ENCODE assay signal across 8 cellular contexts in the genomic region with DNA sequence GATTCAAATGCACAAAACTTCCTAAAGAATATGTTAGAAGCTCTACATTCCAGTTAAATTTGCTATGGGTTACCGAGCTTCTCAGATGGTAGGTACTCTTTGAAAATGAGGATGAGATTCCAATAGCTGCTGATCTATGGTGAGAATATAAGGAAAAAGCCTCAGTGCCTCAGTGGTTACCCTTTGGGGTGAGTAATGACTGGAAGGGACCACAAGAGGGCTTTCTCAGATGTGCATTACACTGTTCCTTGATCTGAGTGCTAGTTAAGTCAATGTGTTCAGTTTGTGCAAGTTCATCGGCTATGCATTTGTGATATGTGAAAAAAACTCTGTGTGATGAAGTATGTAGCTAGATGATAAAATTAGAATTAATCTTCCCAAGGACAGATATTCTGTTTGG. TPM values are rescaled to one million over a fixed set of nuclear protein-coding genes. Genes with fewer than 3 reads are reported as not detected.
A peak's percentile ranks its signal among the peaks of the same experiment; 100 is the strongest.
DNase-seq lines count a peak whose midpoint lies in the region; ATAC-seq and TF ChIP-seq lines count a peak whose summit lies in the region.

No MANE protein-coding gene starts in this region.

- H3F3A ChIP-seq in SK-N-SH (replicated peaks; ENCODE audit: insufficient read depth): no peaks in the 10 kb centered on the region

- H3K27me3 ChIP-seq in HL-60 (ENCODE audit: insufficient read depth, poor library complexity, severe bottlenecking) (peaks cover 41% of the 10 kb centered on the region), SK-N-SH (ENCODE audit: insufficient read depth) (peaks cover 44% of the 10 kb centered on the region), stomach (peaks cover 9 to 65% (median 24%) of the 10 kb centered on the region in 3 donors)

- no peaks in the 10 kb centered on the region for H3K9me2 ChIP-seq in SK-N-SH

- TF ChIP-seq RAD21 in SK-N-SH (IDR thresholded peaks at IDR 0.05; ENCODE audit: low read length): peak; percentile 71

- CTCF ChIA-PET in SK-N-SH (lab: Yijun Ruan, JAX): interaction anchor here (0.6 to 5.6 kb wide), 54 partner anchors 9 to 317 kb away, joined by 3 to 53 read pairs (median 4); no protein-coding TSS in a partner anchor

- no peak for TF ChIP-seq POLR2A in stomach (IDR thresholded peaks at IDR 0.05)

- H3K4me1 ChIP-seq in SK-N-SH (ENCODE audit: control insufficient read depth in 1 of 2, insufficient read depth in 2 of 2, low read depth in 1 of 2, low read length in 1 of 2) (peaks cover 0 to 10% of the 10 kb centered on the region in 2 experiments; a peak in 2 of 4 replicates), stomach (peaks cover 22 to 31% (median 31%) of the 10 kb centered on the region in 4 donors)

- H3K4me3 ChIP-seq in AG10803 (ENCODE audit: low read length) (no peak overlapping the region), HL-60 (replicated peaks; ENCODE audit: insufficient read depth, low read length) (no peak overlapping the region), SK-N-SH (ENCODE audit: low read depth in 2 of 2, low read length in 1 of 2) (no peak overlapping the region), stomach (no peak overlapping the region)

- no peak overlapping the region for H3K4me2 ChIP-seq in SK-N-SH

- POLR2A ChIA-PET in SK-N-SH (lab: Yijun Ruan, JAX): interaction anchor here (1.3 kb wide), 1 partner anchor 12 kb away, joined by 4 read pairs; no protein-coding TSS in a partner anchor

- TF ChIP-seq EP300 in SK-N-SH (IDR thresholded peaks at IDR 0.05; ENCODE audit: borderline replicate concordance in 1 of 2, low read depth in 1 of 2, low read length in 1 of 2): no peak
- no peak for TF ChIP-seq EP300 in stomach (IDR thresholded peaks at IDR 0.05)

- no peaks in the 10 kb centered on the region for H3K79me2 ChIP-seq in SK-N-SH (ENCODE audit: insufficient read depth)

- DNase-seq in AG10803 (ENCODE audit: low read depth) (peak; percentile 30), HL-60 (ENCODE audit: low read depth in 1 of 2, low spot score in 1 of 2) (no peak), SK-N-SH (peak; percentile 61), glomerular visceral epithelial cell (ENCODE audit: extremely low spot score) (peak; percentile 20), COR-L47 (lab: John Stamatoyannopoulos, UW) (no peak), stomach (no peak)
- DNase-seq in stimulated activated CD4-positive, alpha-beta T cell treated with anti-CD3 and anti-CD28 coated beads, Interleukin-4, amount 100 ng/mL, for 24 hours: no peak

- H3K36me3 ChIP-seq in SK-N-SH (replicated peaks in 1 of 2; ENCODE audit: control insufficient read depth in 1 of 2, insufficient read depth in 2 of 2, low read length in 1 of 2): no peaks in the 10 kb centered on the region
- H3K36me3 ChIP-seq in stomach: no peaks in the 10 kb centered on the region

- H4K20me1 ChIP-seq in SK-N-SH (ENCODE audit: insufficient read depth): no peaks in the 10 kb centered on the region

- H3K9ac ChIP-seq in SK-N-SH: no peak overlapping the region

- no peaks in the 10 kb centered on the region for H3K9me3 ChIP-seq in SK-N-SH
- no peaks in the 10 kb centered on the region for H3K9me3 ChIP-seq in stomach

- TF ChIP-seq CTCF in AG10803 (conservative IDR thresholded peaks at IDR 0.05; ENCODE audit: low read length): peak; percentile 64
- peak; percentile 47 for TF ChIP-seq CTCF in HL-60 (IDR thresholded peaks at IDR 0.05; ENCODE audit: insufficient read depth, low read length)
- TF ChIP-seq CTCF in SK-N-SH (IDR thresholded peaks at IDR 0.05): peak; percentile 67
- peak in 3 of 7 experiments; percentile 16 to 37 (median 20) for TF ChIP-seq CTCF in stomach (IDR thresholded peaks at IDR 0.05)

- H3K27ac ChIP-seq in HL-60 (replicated peaks) (no peak overlapping the region), SK-N-SH (ENCODE audit: low read depth in 2 of 2, low read length in 1 of 2) (no peak overlapping the region; a peak in 1 of 4 replicates), stomach (no peak overlapping the region)

- intact Hi-C loops in stomach (cut with DNase I; ENCODE audit: low total_unique reads): loop anchor here (10.0 kb wide), 1 partner anchor 268 kb away; no protein-coding TSS in a partner anchor

- peak; percentile 38 for ATAC-seq in GM18498 (IDR thresholded peaks at IDR 0.05; ENCODE audit: unreplicated experiment)

- WGBS in SK-N-SH (ENCODE audit: low lambda C conversion rate): 53% methylated on average over 2 of the region's 2 CpGs
- WGBS in stomach, 5 donors: 47 to 66% (median 61%) methylated on average over 2 of the region's 2 CpGs

- H2AFZ ChIP-seq in SK-N-SH (ENCODE audit: low read depth): no peak overlapping the region

TF ChIP-seq in SK-N-SH, 30 proteins besides CTCF, POLR2A, EP300 and RAD21:
- TF ChIP-seq TCF12 (IDR thresholded peaks at IDR 0.05): no peak
- TF ChIP-seq NRF1 (IDR thresholded peaks at IDR 0.05; ENCODE audit: low read depth, low read length): no peak
- peak; percentile 69 for TF ChIP-seq SMC3 (IDR thresholded peaks at IDR 0.05; ENCODE audit: low read depth, low read length)
- no peak for TF ChIP-seq POLR2AphosphoS5 (IDR thresholded peaks at IDR 0.05; ENCODE audit: low read depth, low read length)
- no peak for TF ChIP-seq RFX5 (IDR thresholded peaks at IDR 0.05; ENCODE audit: low read length)
- TF ChIP-seq, protein P1, sequence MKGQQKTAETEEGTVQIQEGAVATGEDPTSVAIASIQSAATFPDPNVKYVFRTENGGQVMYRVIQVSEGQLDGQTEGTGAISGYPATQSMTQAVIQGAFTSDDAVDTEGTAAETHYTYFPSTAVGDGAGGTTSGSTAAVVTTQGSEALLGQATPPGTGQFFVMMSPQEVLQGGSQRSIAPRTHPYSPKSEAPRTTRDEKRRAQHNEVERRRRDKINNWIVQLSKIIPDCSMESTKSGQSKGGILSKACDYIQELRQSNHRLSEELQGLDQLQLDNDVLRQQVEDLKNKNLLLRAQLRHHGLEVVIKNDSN (IDR thresholded peaks at IDR 0.05; ENCODE audit: borderline replicate concordance, low read depth): no peak
- TF ChIP-seq MXI1 (IDR thresholded peaks at IDR 0.05; ENCODE audit: low read depth, low read length): 0 out of 2 replicates have a peak, but pooled peaks have one; percentile 16
- no peak for TF ChIP-seq TAF1 (IDR thresholded peaks at IDR 0.05; ENCODE audit: borderline replicate concordance, low read depth, low read length)

RNA-seq across cellular contexts. Expression of a gene that starts 3.5 kb away (rescaled TPM):
- polyA plus RNA-seq in SK-N-SH (2012; rRNA removed): 1.1 and 5.1 TPM in 2 replicates
- 5.6 and 9.1 TPM in 2 replicates for polyA plus RNA-seq in SK-N-SH (2012; cell fraction: cytosol; rRNA removed)
- polyA plus RNA-seq in SK-N-SH (2012; cell fraction: nucleus; rRNA removed): 2.2 and 2.6 TPM in 2 replicates
- 1 to 10 TPM; 1.7 to 9.4 (median 6.8) TPM for total RNA-seq in stomach
- polyA plus RNA-seq in stomach: 1 to 10 TPM; 1.2 to 2.3 (median 1.6) TPM

Comparison
In these comparisons a context has a peak if more than half of its experiments do, and no peak if none do; other contexts are left out.
1. DNase-seq: peak in AG10803 (single experiment), SK-N-SH (single experiment) and glomerular visceral epithelial cell (single experiment); none in HL-60 (0 of 2), COR-L47 (single experiment), stomach (single experiment) and stimulated activated CD4-positive, alpha-beta T cell treated with anti-CD3 and anti-CD28 coated beads, Interleukin-4, amount 100 ng/mL, for 24 hours (single experiment).